Comparison of ENCODE assay signal across 8 cellular contexts in genomic region chr6:26285143-26286134, GRCh38.
DNase-seq lines count a peak whose midpoint lies in the region; ATAC-seq, FAIRE-seq and TF ChIP-seq lines count a peak whose summit lies in the region.

No MANE protein-coding gene starts in this region.

- DNase-seq in AG10803 (ENCODE audit: low read depth) (peak; percentile 99), NCI-H446 treated with DMSO at 0.1 percent for 48 hours (lab: John Stamatoyannopoulos, UW) (peak; percentile 98), cerebellar nuclear complex (lab: John Stamatoyannopoulos, UW) (peak; percentile 70 to 87), keratinocyte (ENCODE audit: low read depth, low spot score) (peak; percentile 99)
- DNase-seq in activated CD4-positive, CD25-positive, alpha-beta regulatory T cell treated with anti-CD3 and anti-CD28 coated beads, Interleukin-2, amount 50 U/mL, for 72 hours = peak; percentile 86
- DNase-seq in stimulated activated CD4-positive, alpha-beta T cell treated with anti-CD3 and anti-CD28 coated beads, Interleukin-12 subunit alpha, Interleukin-12 subunit beta, amount 100 ng/mL, for 48 hours (ENCODE audit: low read depth in 2 of 3, low spot score in 1 of 3) = peak; percentile 92 to 98 (median 96)

- H2AFZ ChIP-seq in keratinocyte (ENCODE audit: control insufficient read depth, low read length) = peak overlapping the region; percentile 68

- peak overlapping the region; percentile 95 for H3K4me2 ChIP-seq in keratinocyte (ENCODE audit: control insufficient read depth, extremely low read depth, insufficient read depth, low read depth, low read length)

- H3K9me1 ChIP-seq in keratinocyte (ENCODE audit: control insufficient read depth, extremely low read depth, insufficient read depth, low read length) = no peaks in the 10 kb centered on the region

- dilution Hi-C loops in keratinocyte (cut with MboI; ENCODE audit: extremely low pct_ligation_motif_present, low sequenced_read_pairs) = no loop called here

- H3K27me3 ChIP-seq in keratinocyte (ENCODE audit: control insufficient read depth, extremely low read depth, insufficient read depth, low read length) = no peaks in the 10 kb centered on the region

- H3K4me3 ChIP-seq in AG10803 (ENCODE audit: low read length) (peak overlapping the region; percentile 95), keratinocyte (ENCODE audit: control insufficient read depth in 2 of 3, extremely low read depth in 1 of 3, insufficient read depth in 2 of 3, low read depth in 1 of 3, low read length in 3 of 3) (peak overlapping the region; percentile 56 to 83 (median 80))

- peak overlapping the region; percentile 94 for H3K27ac ChIP-seq in keratinocyte (ENCODE audit: control insufficient read depth, insufficient read depth, low read length)

- TF ChIP-seq CTCF in AG10803 (conservative IDR thresholded peaks at IDR 0.05; ENCODE audit: low read length) = no peak; the same call in 1 of the 2 replicates
- TF ChIP-seq CTCF in keratinocyte (optimal IDR thresholded peaks at IDR 0.05 in 1 of 3, IDR thresholded peaks at IDR 0.05 in 1 of 3, conservative IDR thresholded peaks at IDR 0.05 in 1 of 3; ENCODE audit: extremely low read depth in 1 of 3, insufficient read depth in 2 of 3, low read length in 3 of 3) = no peak

- peak; percentile 70 for FAIRE-seq in keratinocyte (lab: Jason Lieb, UNC)

- peak; percentile 75 for ATAC-seq in GM19035 (IDR thresholded peaks at IDR 0.05; ENCODE audit: unreplicated experiment)
- ATAC-seq in HG03354 (IDR thresholded peaks at IDR 0.05; ENCODE audit: poor library complexity, severe bottlenecking, unreplicated experiment) = peak; percentile 79

- no peaks in the 10 kb centered on the region for H3K79me2 ChIP-seq in keratinocyte (ENCODE audit: control insufficient read depth, insufficient read depth, low read length)

- H3K36me3 ChIP-seq in keratinocyte (ENCODE audit: control insufficient read depth in 2 of 2, extremely low read depth in 1 of 2, insufficient read depth in 2 of 2, low read length in 2 of 2) = peaks cover 0 to 3% of the 10 kb centered on the region in 2 experiments

- no peaks in the 10 kb centered on the region for H4K20me1 ChIP-seq in keratinocyte (ENCODE audit: control insufficient read depth, extremely low read depth, insufficient read depth, low read length)

- H3K9me3 ChIP-seq in keratinocyte (ENCODE audit: control insufficient read depth, low read depth, low read length) = no peaks in the 10 kb centered on the region

- peak overlapping the region; percentile 81 for H3K9ac ChIP-seq in keratinocyte (ENCODE audit: control insufficient read depth, extremely low read depth, insufficient read depth, low read length)

- no peaks in the 10 kb centered on the region for H3K4me1 ChIP-seq in keratinocyte (ENCODE audit: control insufficient read depth, extremely low read depth, insufficient read depth, low read length)

Comparison
In these comparisons a context has a peak if more than half of its experiments do, and no peak if none do; other contexts are left out.
1. Peak in every context shown above with its lines: DNase-seq, ATAC-seq, H3K4me3 ChIP-seq and H3K27ac ChIP-seq.